13 cellular contexts compared by ENCODE assay signal in genomic region chr13:95457294-95457693, GRCh38.
DNase-seq lines count a peak whose midpoint lies in the region; ATAC-seq and TF ChIP-seq lines count a peak whose summit lies in the region.
"Had no signal": no experiment of that assay in that cellular context is flagged by ENCODE, and none has a peak within 500 bp of the region (broad histone marks: within the 10 kb centered on the region; RNA-seq: fewer than 3 reads in every experiment).

No MANE protein-coding gene starts in this region.

- H3K27ac ChIP-seq in right atrium auricular region (no peak overlapping the region), Peyer's patch (no peak overlapping the region)
- H3K27ac ChIP-seq: 22Rv1, spleen had no signal

- H3K36me3 ChIP-seq in right atrium auricular region (no peaks in the 10 kb centered on the region), Peyer's patch (no peaks in the 10 kb centered on the region)
- H3K36me3 ChIP-seq: spleen had no signal

- H3K9me3 ChIP-seq in right atrium auricular region (peaks cover 0 to 6% of the 10 kb centered on the region in 2 donors), Peyer's patch (peaks cover 0 to 3% (median 0%) of the 10 kb centered on the region in 4 donors)

- no peak for TF ChIP-seq POLR2A in Peyer's patch (IDR thresholded peaks at IDR 0.05)

- no peak overlapping the region for H3K4me3 ChIP-seq in right atrium auricular region
- H3K4me3 ChIP-seq in Peyer's patch = no peak overlapping the region
- H3K4me3 ChIP-seq: lung, spleen had no signal

- ATAC-seq in GM21526 (IDR thresholded peaks at IDR 0.05; ENCODE audit: low FRiP score, unreplicated experiment) (peak; percentile 98), HG03280 (IDR thresholded peaks at IDR 0.05; ENCODE audit: unreplicated experiment) (peak; percentile 98)

- TF ChIP-seq CTCF in right atrium auricular region (IDR thresholded peaks at IDR 0.05) = no peak
- no peak for TF ChIP-seq CTCF in Peyer's patch (IDR thresholded peaks at IDR 0.05)

- no peaks in the 10 kb centered on the region for H3K4me1 ChIP-seq in right atrium auricular region
- H3K4me1 ChIP-seq in Peyer's patch = no peaks in the 10 kb centered on the region

- H3K27me3 ChIP-seq in right atrium auricular region (no peaks in the 10 kb centered on the region), Peyer's patch (no peaks in the 10 kb centered on the region)

- peak; percentile 28 for DNase-seq in NK-92 treated with Interleukin-12 subunit alpha and Interleukin-12 subunit beta, amount 100 ng/mL, for 24 hours (lab: John Stamatoyannopoulos, UW)
- DNase-seq in NK-92 (lab: John Stamatoyannopoulos, UW; ENCODE audit: unreplicated experiment) (no peak), kidney tubule cell (ENCODE audit: low spot score) (peak; percentile 63), SIG-M5 (lab: John Stamatoyannopoulos, UW) (no peak), right atrium auricular region (ENCODE audit: low spot score) (no peak), Peyer's patch (no peak)
- DNase-seq: activated effector memory CD4-positive, alpha-beta T cell treated with Interleukin-2 at 50 U/mL for 16 hours; NCI-H1417 treated with DMSO at 0.1 percent for 48 hours; spleen had no signal

Comparison
In these comparisons a context has a peak if more than half of its experiments do, and no peak if none do; other contexts are left out.
1. DNase-seq: peak in NK-92 treated with Interleukin-12 subunit alpha and Interleukin-12 subunit beta, amount 100 ng/mL, for 24 hours (single experiment) and kidney tubule cell (single experiment); none in NK-92 (single experiment), SIG-M5 (single experiment), right atrium auricular region (single experiment) and Peyer's patch (0 of 3).